Comparison of ENCODE assay signal across 8 cellular contexts in genomic region chr6:90295854-90296345, GRCh38. TPM values are rescaled to one million over a fixed set of nuclear protein-coding genes. Genes with fewer than 3 reads are reported as not detected.
DNase-seq lines count a peak whose midpoint lies in the region; ATAC-seq, FAIRE-seq and TF ChIP-seq lines count a peak whose summit lies in the region.

No MANE protein-coding gene starts in this region.

- H3K36me3 Mint-ChIP-seq in activated naive CD8-positive, alpha-beta T cell treated with anti-CD3 and anti-CD28 coated beads, Interleukin-2, amount 50 U/mL, for 24 hours (ENCODE audit: low read depth) = peaks cover 45% of the 10 kb centered on the region

- FAIRE-seq in GM19239 (lab: Jason Lieb, UNC) = peak; percentile 39
- no peak for FAIRE-seq in pancreas (lab: Jason Lieb, UNC)

- H3K36me3 ChIP-seq in HUES64 (ENCODE audit: insufficient read depth, low read length) = no peaks in the 10 kb centered on the region
- no peaks in the 10 kb centered on the region for H3K36me3 ChIP-seq in SK-N-MC (ENCODE audit: insufficient read depth, low read length)
- H3K36me3 ChIP-seq in pancreas = no peaks in the 10 kb centered on the region

- TF ChIP-seq CTCF in pancreas (IDR thresholded peaks at IDR 0.05) = no peak

- H3K27ac ChIP-seq in HUES64 (ENCODE audit: low read depth, low read length) (no peak overlapping the region), SK-N-MC (no peak overlapping the region), pancreas (peak overlapping the region; percentile 23 to 78 (median 70))

- ATAC-seq in activated naive CD8-positive, alpha-beta T cell treated with anti-CD3 and anti-CD28 coated beads, Interleukin-2, amount 50 U/mL, for 24 hours = peak; percentile 42
- ATAC-seq in pancreas = peak; percentile 65 to 79 (median 74)

- DNase-seq in ACHN (peak; percentile 26), GM19239 (ENCODE audit: insufficient read length, low spot score) (no peak), SK-N-MC (ENCODE audit: low read depth, low spot score) (no peak), cardiac septum (ENCODE audit: low spot score) (peak; percentile 83), pancreas (peak; percentile 56 to 84 (median 68)), ureter (ENCODE audit: low spot score) (peak; percentile 62)
- DNase-seq in activated naive CD8-positive, alpha-beta T cell treated with anti-CD3 and anti-CD28 coated beads, Interleukin-2, amount 50 U/mL, for 24 hours = peak; percentile 66

- H3K9ac ChIP-seq in HUES64 (ENCODE audit: low read depth, low read length) (peak overlapping the region; percentile 47; the same call in 1 of the 2 replicates), SK-N-MC (ENCODE audit: insufficient read length) (no peak overlapping the region)

- peak overlapping the region; percentile 89 for H3K4me3 Mint-ChIP-seq in activated naive CD8-positive, alpha-beta T cell treated with anti-CD3 and anti-CD28 coated beads, Interleukin-2, amount 50 U/mL, for 24 hours

- no peaks in the 10 kb centered on the region for H3K27me3 Mint-ChIP-seq in activated naive CD8-positive, alpha-beta T cell treated with anti-CD3 and anti-CD28 coated beads, Interleukin-2, amount 50 U/mL, for 24 hours

- peak overlapping the region; percentile 99 for H3K27ac Mint-ChIP-seq in activated naive CD8-positive, alpha-beta T cell treated with anti-CD3 and anti-CD28 coated beads, Interleukin-2, amount 50 U/mL, for 24 hours

- H3K27me3 ChIP-seq in HUES64 (ENCODE audit: insufficient read depth, low read length) (peaks cover 37% of the 10 kb centered on the region), pancreas (no peaks in the 10 kb centered on the region)

- H3K4me1 ChIP-seq in HUES64 (ENCODE audit: insufficient read depth, low read length) (peaks cover 26% of the 10 kb centered on the region), pancreas (peaks cover 9 to 14% (median 13%) of the 10 kb centered on the region in 3 donors)

- under 1% methylated on average over 59 of the region's 59 CpGs for WGBS in HUES64
- 0% methylated on average over 46 to 59 of the region's 59 CpGs for WGBS in pancreas, 2 donors

- H3K4me3 ChIP-seq in HUES64 (ENCODE audit: low read length) (peak overlapping the region; percentile 76), SK-N-MC (peak overlapping the region; percentile 76), pancreas (peak overlapping the region; percentile 60 to 80 (median 74))

- intact Hi-C loops in cardiac septum (cut with DNase I) (loop anchor here (2.0 to 5.0 kb wide), 8 partner anchors 71 to 324 kb away; no protein-coding TSS in a partner anchor), pancreas (cut with DNase I) (no loop called here)

- H3K9me3 ChIP-seq in HUES64 (ENCODE audit: insufficient read depth, low read depth, low read length) = no peaks in the 10 kb centered on the region
- no peaks in the 10 kb centered on the region for H3K9me3 ChIP-seq in SK-N-MC (ENCODE audit: low read depth, low read length)
- H3K9me3 ChIP-seq in pancreas = no peaks in the 10 kb centered on the region

- no peaks in the 10 kb centered on the region for H3K9me3 Mint-ChIP-seq in activated naive CD8-positive, alpha-beta T cell treated with anti-CD3 and anti-CD28 coated beads, Interleukin-2, amount 50 U/mL, for 24 hours

- in situ Hi-C loops in ACHN (cut with HindIII; ENCODE audit: low pct_ligation_motif_present, low pct_unique_long_range_greater_than_20kb, low sequenced_read_pairs) = no loop called here

- peaks cover 59% of the 10 kb centered on the region for H3K4me1 Mint-ChIP-seq in activated naive CD8-positive, alpha-beta T cell treated with anti-CD3 and anti-CD28 coated beads, Interleukin-2, amount 50 U/mL, for 24 hours

RNA-seq across cellular contexts. Expression of gene BACH2, which starts 0.7 kb away (rescaled TPM):
- 2.5 TPM for polyA plus RNA-seq in HUES64 (2013, experiment 1 of 2)
- 2.9 TPM for polyA plus RNA-seq in HUES64 (2013, experiment 2 of 2)
- total RNA-seq in cardiac septum (8.4 TPM), pancreas (1 to 10 TPM; 3.0 to 8.0 (median 5.5) TPM), ureter (4.3 TPM)
- 1 to 10 TPM in 1 of 2 donors, under 1 TPM in 1; 0.61 to 1.1 TPM for polyA plus RNA-seq in pancreas

Comparison
In these comparisons a context has a peak if more than half of its experiments do, and no peak if none do; other contexts are left out.
1. DNase-seq: peak in ACHN (single experiment), activated naive CD8-positive, alpha-beta T cell treated with anti-CD3 and anti-CD28 coated beads, Interleukin-2, amount 50 U/mL, for 24 hours (single experiment), cardiac septum (single experiment), pancreas (6 of 6) and ureter (single experiment); none in GM19239 (single experiment) and SK-N-MC (single experiment).
2. H3K27ac ChIP-seq: peak in pancreas (4 of 4); none in HUES64 (single experiment) and SK-N-MC (single experiment).
3. Peak in every context shown above with its lines, with median percentiles within 50 percentile points of each other: H3K4me3 ChIP-seq.